In genomic region chr7:14805105-14805719, GRCh38 we compare ENCODE assay signal across 20 cellular contexts.
DNase-seq lines count a peak whose midpoint lies in the region; ATAC-seq and TF ChIP-seq lines count a peak whose summit lies in the region.
"Had no signal": no experiment of that assay in that cellular context is flagged by ENCODE, and none has a peak within 500 bp of the region (broad histone marks: within the 10 kb centered on the region; RNA-seq: fewer than 3 reads in every experiment).

No MANE protein-coding gene starts in this region.

- POLR2A ChIA-PET in activated CD8-positive, alpha-beta T cell treated with anti-CD3 and anti-CD28 coated beads for 36 hours (lab: Charles Lee), result no interaction called here

- no peak overlapping the region for H3K4me2 ChIP-seq in smooth muscle cell
- H3K4me2 ChIP-seq: A549 had no signal

- H3F3A ChIP-seq in smooth muscle cell (ENCODE audit: low read depth), result no peaks in the 10 kb centered on the region

- TF ChIP-seq CTCF in smooth muscle cell (IDR thresholded peaks at IDR 0.05; ENCODE audit: borderline replicate concordance, insufficient read depth, poor library complexity, severe bottlenecking), result no peak
- TF ChIP-seq CTCF in activated CD8-positive, alpha-beta T cell treated with anti-CD3 and anti-CD28 coated beads for 36 hours (IDR thresholded peaks at IDR 0.05), result no peak

- H3K4me1 Mint-ChIP-seq in activated CD8-positive, alpha-beta T cell treated with anti-CD3 and anti-CD28 coated beads for 36 hours (ENCODE audit: low read depth), result no peaks in the 10 kb centered on the region

- H3K4me1 ChIP-seq in smooth muscle cell (ENCODE audit: low read depth), result no peaks in the 10 kb centered on the region
- H3K4me1 ChIP-seq: A549, Caco-2 had no signal

- H3K79me2 ChIP-seq in smooth muscle cell (ENCODE audit: low read depth), result no peaks in the 10 kb centered on the region

- H2AFZ ChIP-seq in smooth muscle cell (ENCODE audit: low read depth), result peak overlapping the region; percentile 14

- CTCF ChIA-PET in activated CD8-positive, alpha-beta T cell treated with anti-CD3 and anti-CD28 coated beads for 36 hours (lab: Charles Lee), result no interaction called here

- H3K9me3 Mint-ChIP-seq in activated CD8-positive, alpha-beta T cell treated with anti-CD3 and anti-CD28 coated beads for 36 hours, result peaks cover 3% of the 10 kb centered on the region

- intact Hi-C loops in activated CD8-positive, alpha-beta T cell treated with anti-CD3 and anti-CD28 coated beads for 36 hours (cut with micrococcal nuclease), result no loop called here

- ATAC-seq in left lobe of liver (peak; percentile 87), HG02885 (IDR thresholded peaks at IDR 0.05; ENCODE audit: poor library complexity, unreplicated experiment) (no peak)
- no peak for ATAC-seq in activated CD8-positive, alpha-beta T cell treated with anti-CD3 and anti-CD28 coated beads for 36 hours
- ATAC-seq: A549, GM12878, K562 had no signal

- H3K27me3 Mint-ChIP-seq in activated CD8-positive, alpha-beta T cell treated with anti-CD3 and anti-CD28 coated beads for 36 hours, result no peaks in the 10 kb centered on the region
- H3K27me3 Mint-ChIP-seq: CD4-positive, alpha-beta T cell had no signal

- H3K36me3 ChIP-seq in smooth muscle cell (ENCODE audit: low read depth), result no peaks in the 10 kb centered on the region

- H4K20me1 ChIP-seq in smooth muscle cell (ENCODE audit: low read depth), result no peaks in the 10 kb centered on the region

- no peaks in the 10 kb centered on the region for H3K27me3 ChIP-seq in smooth muscle cell (ENCODE audit: low read depth)

- DNase-seq in DMS53 (lab: John Stamatoyannopoulos, UW) (peak; percentile 58), DMS53 treated with DMSO at 0.1 percent for 48 hours (lab: John Stamatoyannopoulos, UW; ENCODE audit: unreplicated experiment) (no peak), NCI-H69 (lab: John Stamatoyannopoulos, UW) (peak; percentile 19), left lobe of liver (ENCODE audit: low spot score) (no peak), smooth muscle cell (lab: John Stamatoyannopoulos, UW; ENCODE audit: unreplicated experiment) (no peak), cortex of kidney (lab: John Stamatoyannopoulos, UW) (no peak)
- DNase-seq in activated CD8-positive, alpha-beta T cell treated with anti-CD3 and anti-CD28 coated beads for 36 hours, result no peak
- DNase-seq: AML-193; CD4-positive, alpha-beta T cell; DMS153; DND-41; EL; HCEC 1CT had no signal

- WGBS in smooth muscle cell (ENCODE audit: low lambda C conversion rate), result 98% methylated on average over 2 of the region's 2 CpGs

- no peak overlapping the region for H3K27ac ChIP-seq in smooth muscle cell (ENCODE audit: low read depth)
- H3K27ac ChIP-seq: 22Rv1, A549, C4-2B had no signal

- no peak overlapping the region for H3K27ac Mint-ChIP-seq in activated CD8-positive, alpha-beta T cell treated with anti-CD3 and anti-CD28 coated beads for 36 hours
- H3K27ac Mint-ChIP-seq: CD4-positive, alpha-beta T cell had no signal

- no peak overlapping the region for H3K4me3 ChIP-seq in smooth muscle cell
- H3K4me3 ChIP-seq: A549, GM12878, K562 had no signal

- no peak overlapping the region for H3K9ac ChIP-seq in smooth muscle cell (ENCODE audit: low read depth)

- no peaks in the 10 kb centered on the region for H3K9me3 ChIP-seq in smooth muscle cell (replicated peaks; ENCODE audit: low read depth)
- H3K9me3 ChIP-seq: A549, Caco-2 had no signal

- H3K4me3 Mint-ChIP-seq in activated CD8-positive, alpha-beta T cell treated with anti-CD3 and anti-CD28 coated beads for 36 hours, result no peak overlapping the region
- H3K4me3 Mint-ChIP-seq: CD4-positive, alpha-beta T cell had no signal

- H3K36me3 Mint-ChIP-seq in activated CD8-positive, alpha-beta T cell treated with anti-CD3 and anti-CD28 coated beads for 36 hours (ENCODE audit: low read depth), result no peaks in the 10 kb centered on the region

Comparison
In these comparisons a context has a peak if more than half of its experiments do, and no peak if none do; other contexts are left out.
1. DNase-seq: peak in DMS53 (single experiment) and NCI-H69 (single experiment); none in DMS53 treated with DMSO at 0.1 percent for 48 hours (single experiment), left lobe of liver (single experiment), smooth muscle cell (single experiment), cortex of kidney (single experiment) and activated CD8-positive, alpha-beta T cell treated with anti-CD3 and anti-CD28 coated beads for 36 hours (single experiment).